Comparison of ENCODE assay signal across 3 cellular contexts in the genomic region with DNA sequence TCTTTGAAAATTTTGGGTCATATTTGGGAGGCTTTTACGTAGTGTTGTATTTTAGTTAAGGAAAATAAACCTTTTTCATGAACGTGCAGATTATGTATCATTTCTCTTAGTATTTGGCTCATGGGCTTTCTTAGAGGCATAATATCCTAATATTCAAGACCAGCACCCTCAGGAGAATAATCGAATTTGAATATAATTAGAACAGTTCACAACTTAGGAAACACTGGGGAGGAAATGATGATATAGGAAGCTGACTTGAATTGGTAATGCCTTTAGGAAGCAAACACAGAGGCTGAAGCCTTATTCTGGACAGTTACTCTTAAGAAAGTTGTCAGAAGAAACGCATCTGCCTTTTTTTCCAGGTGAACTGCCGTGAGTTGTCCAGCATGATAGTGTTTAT.
"Had no signal": no experiment of that assay in that cellular context is flagged by ENCODE, and none has a peak within 500 bp of the region (broad histone marks: within the 10 kb centered on the region; RNA-seq: fewer than 3 reads in every experiment).

Gene GFRAL (plus strand): TSS at position 301 of the 400 bp plus-strand sequence. CDS start 86 bp downstream, at position 387.

- DNase-seq: IMR-90, KBM-7, KG1 had no signal
